Comparison of ENCODE assay signal across 8 cellular contexts in the genomic region with DNA sequence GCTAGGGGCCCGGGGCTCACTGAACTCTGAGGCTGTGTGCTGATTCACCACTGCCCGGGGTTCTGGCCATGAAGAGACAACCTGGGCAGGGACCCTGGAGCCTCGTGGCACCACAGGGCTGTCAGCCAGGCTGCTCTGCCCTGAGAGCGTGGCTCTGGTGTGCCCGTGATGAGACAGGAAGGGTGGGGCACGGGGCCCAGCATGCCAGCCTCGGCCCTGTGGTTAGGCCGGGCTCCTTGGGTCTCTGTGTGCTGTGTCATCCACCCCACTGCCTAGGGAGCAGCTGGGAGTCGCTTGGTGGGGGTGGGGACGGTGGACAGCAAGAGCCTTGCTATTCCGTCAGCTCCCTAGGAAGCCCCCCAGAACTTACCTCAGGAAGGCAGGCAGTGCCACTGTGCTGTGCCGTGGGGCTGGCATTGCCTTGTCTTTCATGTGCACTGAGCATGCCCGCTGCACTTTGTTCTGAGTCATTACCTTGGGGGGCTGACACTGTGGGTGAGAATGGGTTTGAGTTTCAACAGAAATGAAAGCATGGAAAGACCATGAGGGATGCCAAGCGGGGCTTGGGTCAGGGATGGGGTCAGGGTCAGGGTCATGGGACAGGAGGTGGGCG. TPM values are rescaled to one million over a fixed set of nuclear protein-coding genes. Genes with fewer than 3 reads are reported as not detected.
DNase-seq lines count a peak whose midpoint lies in the region; ATAC-seq, FAIRE-seq and TF ChIP-seq lines count a peak whose summit lies in the region.
"Had no signal": no experiment of that assay in that cellular context is flagged by ENCODE, and none has a peak within 500 bp of the region (broad histone marks: within the 10 kb centered on the region; RNA-seq: fewer than 3 reads in every experiment).

No MANE protein-coding gene starts in this region.

- TF ChIP-seq CTCF in Calu3 (IDR thresholded peaks at IDR 0.05; ENCODE audit: unreplicated experiment) (no peak), Loucy (conservative IDR thresholded peaks at IDR 0.05; ENCODE audit: low read length) (no peak), astrocyte (IDR thresholded peaks at IDR 0.05; ENCODE audit: insufficient read depth, low read depth, low read length) (no peak)

- H3K27me3 Mint-ChIP-seq in Calu3 (ENCODE audit: unreplicated experiment) (no peaks in the 10 kb centered on the region), astrocyte (ENCODE audit: low read depth, unreplicated experiment) (no peaks in the 10 kb centered on the region)

- no peak overlapping the region for H4K91ac ChIP-seq in neuronal stem cell (ENCODE audit: low read depth, low read length, poor library complexity)

- intact Hi-C loops in Calu3 (cut with micrococcal nuclease; ENCODE audit: unreplicated experiment) = no loop called here

- H3F3A ChIP-seq in Loucy (ENCODE audit: low read depth) = no peaks in the 10 kb centered on the region

- H3K27ac ChIP-seq in astrocyte (ENCODE audit: low read depth, low read length) (no peak overlapping the region), neuronal stem cell (replicated peaks; ENCODE audit: low read length) (no peak overlapping the region)

- no TSS peak for BruUV-seq in Calu3 (replicated peaks; lab: Mats Ljungman, UMichigan)

- no CpG with 5 or more reads among the region's 15 CpGs for WGBS in neuronal stem cell (ENCODE audit: extremely low coverage in 2 of 2, insufficient read length in 2 of 2, insufficient replicate concordance in 1 of 2), 2 donors

- no peak overlapping the region for H2BK5ac ChIP-seq in neuronal stem cell (ENCODE audit: low read length)

- H4K20me1 ChIP-seq in Loucy (ENCODE audit: insufficient read depth, low read length, poor library complexity, severe bottlenecking) (no peaks in the 10 kb centered on the region), astrocyte (ENCODE audit: insufficient read depth, low read length) (peaks cover 26% of the 10 kb centered on the region)

- peaks cover 4% of the 10 kb centered on the region for H3K79me1 ChIP-seq in neuronal stem cell (ENCODE audit: low read depth, low read length)

- H3K9me3 Mint-ChIP-seq in Calu3 (ENCODE audit: low read depth, unreplicated experiment) = no peaks in the 10 kb centered on the region
- no peaks in the 10 kb centered on the region for H3K9me3 Mint-ChIP-seq in astrocyte (ENCODE audit: unreplicated experiment)

- no peak for FAIRE-seq in astrocyte (lab: Jason Lieb, UNC)

- no peak overlapping the region for H2BK15ac ChIP-seq in neuronal stem cell (ENCODE audit: low read length)

- H4K8ac ChIP-seq in neuronal stem cell (ENCODE audit: low read depth, low read length) = no peak overlapping the region

- H3K9me3 ChIP-seq in Loucy (ENCODE audit: insufficient read depth, low read depth, low read length) = no peaks in the 10 kb centered on the region
- no peaks in the 10 kb centered on the region for H3K9me3 ChIP-seq in astrocyte (ENCODE audit: insufficient read depth, low read depth, low read length)
- H3K9me3 ChIP-seq in neuronal stem cell (replicated peaks in 1 of 2; ENCODE audit: control insufficient read depth in 2 of 2, insufficient read depth in 1 of 2, low read depth in 1 of 2, low read length in 2 of 2) = no peaks in the 10 kb centered on the region

- peaks cover 19% of the 10 kb centered on the region for H3K36me3 Mint-ChIP-seq in Calu3 (ENCODE audit: insufficient read depth, unreplicated experiment)
- H3K36me3 Mint-ChIP-seq in astrocyte (ENCODE audit: low read depth, unreplicated experiment) = peaks cover 2% of the 10 kb centered on the region

- no peaks in the 10 kb centered on the region for H3K27me3 ChIP-seq in Loucy (ENCODE audit: insufficient read depth, low read length, poor library complexity, severe bottlenecking)
- H3K27me3 ChIP-seq in astrocyte (ENCODE audit: insufficient read depth, low read length) = no peaks in the 10 kb centered on the region
- H3K27me3 ChIP-seq in neuronal stem cell (ENCODE audit: control insufficient read depth in 3 of 3, insufficient read depth in 3 of 3, low read depth in 1 of 3, low read length in 3 of 3) = no peaks in the 10 kb centered on the region

- H3K4ac ChIP-seq in neuronal stem cell (ENCODE audit: low read length) = no peak overlapping the region

- H3K36me3 ChIP-seq in Loucy (ENCODE audit: insufficient read depth, low read length) (peaks cover 31% of the 10 kb centered on the region; the same call in 1 of the 2 replicates), astrocyte (ENCODE audit: insufficient read depth, low read length) (no peaks in the 10 kb centered on the region), neuronal stem cell (replicated peaks in 1 of 2; ENCODE audit: control insufficient read depth in 2 of 2, insufficient read depth in 2 of 2, low read length in 2 of 2) (peaks cover 6 to 22% of the 10 kb centered on the region in 2 donors)

- peak overlapping the region; percentile 65 for H3K23ac ChIP-seq in neuronal stem cell (ENCODE audit: low read depth, low read length, poor library complexity)

- H3K27ac Mint-ChIP-seq in Calu3 (ENCODE audit: unreplicated experiment) (no peak overlapping the region), astrocyte (ENCODE audit: unreplicated experiment) (no peak overlapping the region)

- no peak overlapping the region for H3K18ac ChIP-seq in neuronal stem cell (ENCODE audit: low read length)

- H3K9ac ChIP-seq in Loucy (ENCODE audit: low read depth, low read length, poor library complexity, severe bottlenecking) = no peak overlapping the region
- peak overlapping the region; percentile 44 for H3K9ac ChIP-seq in astrocyte (ENCODE audit: low read length)
- H3K9ac ChIP-seq in neuronal stem cell (ENCODE audit: low read depth, low read length, poor library complexity) = peak overlapping the region; percentile 37

- no peaks in the 10 kb centered on the region for H3K9me2 ChIP-seq in Loucy (replicated peaks; ENCODE audit: low read depth, low read length)

- H3K79me2 ChIP-seq in Loucy (ENCODE audit: insufficient read depth, low read length) (no peaks in the 10 kb centered on the region), astrocyte (ENCODE audit: insufficient read depth, low read length) (no peaks in the 10 kb centered on the region)

- peak overlapping the region; percentile 17 for H3K14ac ChIP-seq in neuronal stem cell (ENCODE audit: low read length)

- H3K4me3 Mint-ChIP-seq in Calu3 (ENCODE audit: low read depth, unreplicated experiment) (no peak overlapping the region), astrocyte (ENCODE audit: unreplicated experiment) (no peak overlapping the region)

- H2AK5ac ChIP-seq in neuronal stem cell (ENCODE audit: low read depth, low read length) = no peak overlapping the region

- no peak overlapping the region for H2BK120ac ChIP-seq in neuronal stem cell (ENCODE audit: low read depth, low read length)

- ATAC-seq in HG03469 (IDR thresholded peaks at IDR 0.05; ENCODE audit: unreplicated experiment) (no peak), GM21576 (IDR thresholded peaks at IDR 0.05; ENCODE audit: unreplicated experiment) (no peak), HG02759 (IDR thresholded peaks at IDR 0.05; ENCODE audit: unreplicated experiment) (no peak)

- CTCF ChIA-PET in Calu3 (lab: Charles Lee) = interaction anchor here (0.6 kb wide), 1 partner anchor 9 kb away, joined by 4 read pairs; no protein-coding TSS in a partner anchor

- H3K4me1 Mint-ChIP-seq in Calu3 (ENCODE audit: low read depth, unreplicated experiment) = peaks cover 7% of the 10 kb centered on the region
- peaks cover 14% of the 10 kb centered on the region for H3K4me1 Mint-ChIP-seq in astrocyte (ENCODE audit: low read depth, unreplicated experiment)

- H3K4me1 ChIP-seq in Loucy (ENCODE audit: insufficient read depth, low read length, poor library complexity, severe bottlenecking) (no peaks in the 10 kb centered on the region), astrocyte (ENCODE audit: insufficient read depth, low read length) (peaks cover 21% of the 10 kb centered on the region), neuronal stem cell (ENCODE audit: control insufficient read depth in 2 of 2, insufficient read depth in 1 of 2, low read depth in 1 of 2, low read length in 2 of 2) (no peaks in the 10 kb centered on the region)

- H3K4me2 ChIP-seq in Loucy (ENCODE audit: low read depth, low read length, poor library complexity, severe bottlenecking) (peak overlapping the region; percentile 16), astrocyte (ENCODE audit: low read length) (peak overlapping the region; percentile 66), neuronal stem cell (ENCODE audit: insufficient read depth, low read length, poor library complexity, severe bottlenecking) (no peak overlapping the region)

- H2BK12ac ChIP-seq in neuronal stem cell (ENCODE audit: low read length) = no peak overlapping the region

- H2AFZ ChIP-seq in Loucy (ENCODE audit: low read length) (no peak overlapping the region), astrocyte (ENCODE audit: low read depth, low read length) (no peak overlapping the region), neuronal stem cell (ENCODE audit: low read length) (no peak overlapping the region)

- H3K4me3 ChIP-seq in Loucy (ENCODE audit: low read length, poor library complexity, severe bottlenecking) (no peak overlapping the region), astrocyte (ENCODE audit: insufficient read depth, low read depth, low read length) (no peak overlapping the region), neuronal stem cell (ENCODE audit: low read length in 2 of 2) (no peak overlapping the region)

- DNase-seq in Calu3 = peak; percentile 26
- DNase-seq in astrocyte (ENCODE audit: low read depth) = peak; percentile 45
- no peak for DNase-seq in neuronal stem cell (ENCODE audit: low spot score)
- DNase-seq: NK-92 treated with Interleukin-12 subunit alpha and Interleukin-12 subunit beta, amount 100 ng/mL, for 24 hours had no signal

RNA-seq across cellular contexts. Expression of gene TPCN2, which starts 31.7 kb away (rescaled TPM):
- total RNA-seq in Calu3 (2022) (21.9 and 24.3 TPM in 2 replicates), astrocyte (8.4 and 9.5 TPM in 2 replicates)
- polyA plus RNA-seq in neuronal stem cell (2013, experiment 1 of 2) = 4.3 TPM
- 4.3 TPM for polyA plus RNA-seq in neuronal stem cell (2013, experiment 2 of 2)
